Comparison of ENCODE assay signal across 11 cellular contexts in the genomic region with DNA sequence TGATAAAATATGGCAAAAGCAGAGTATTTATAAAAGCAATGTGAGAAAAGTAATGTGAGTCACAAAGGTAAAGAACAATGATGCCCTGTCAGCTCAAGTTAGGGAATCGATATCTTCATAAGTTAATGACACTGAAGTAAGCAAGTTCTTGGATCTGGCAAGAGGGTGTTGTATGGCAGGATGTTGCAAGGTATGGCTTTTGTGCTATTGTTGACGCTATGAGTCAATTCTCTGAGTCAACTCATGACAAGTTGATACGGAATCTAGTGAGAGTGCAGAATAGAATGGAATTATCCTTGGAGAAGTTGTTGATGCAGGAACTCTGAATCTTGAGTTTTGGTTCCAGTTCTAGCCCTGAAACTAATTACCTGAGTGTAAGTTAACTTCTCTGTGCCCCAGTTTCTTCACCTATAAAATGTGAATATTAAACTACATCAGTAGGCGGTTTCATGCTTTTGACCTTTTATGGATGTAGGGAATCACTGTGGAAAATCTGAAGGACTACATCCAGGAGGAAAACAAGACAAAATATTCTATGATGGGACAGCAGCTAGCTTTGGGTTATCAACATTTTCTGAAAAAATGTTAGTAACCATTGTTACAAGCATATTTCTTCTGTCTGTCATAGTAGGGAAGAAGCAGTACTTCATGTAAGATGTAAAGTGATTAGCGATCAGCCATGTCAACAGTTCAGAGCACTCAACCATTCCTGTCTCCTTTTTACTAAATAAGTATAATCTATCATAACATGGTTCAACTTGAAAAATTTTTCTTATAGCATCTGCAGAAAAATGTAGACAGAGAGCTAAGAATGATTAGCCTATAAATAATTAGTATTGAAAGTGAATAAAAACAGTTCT.
DNase-seq lines count a peak whose midpoint lies in the region; ATAC-seq, FAIRE-seq and TF ChIP-seq lines count a peak whose summit lies in the region.
"Had no signal": no experiment of that assay in that cellular context is flagged by ENCODE, and none has a peak within 500 bp of the region (broad histone marks: within the 10 kb centered on the region; RNA-seq: fewer than 3 reads in every experiment).

No MANE protein-coding gene starts in this region.

- H4K20me1 ChIP-seq in IMR-90 (ENCODE audit: insufficient read depth, low read length) = no peaks in the 10 kb centered on the region
- no peaks in the 10 kb centered on the region for H4K20me1 ChIP-seq in K562 (replicated peaks; ENCODE audit: control insufficient read depth, insufficient read depth, low read length)

- H2BK5ac ChIP-seq in IMR-90 (ENCODE audit: low read depth, low read length, poor library complexity, severe bottlenecking) = peak overlapping the region; percentile 76

- no peaks in the 10 kb centered on the region for H3K79me2 ChIP-seq in K562 (ENCODE audit: control insufficient read depth, insufficient read depth, low read length)

- TF ChIP-seq RAD21 in IMR-90 (IDR thresholded peaks at IDR 0.05; ENCODE audit: low read length) (peak; percentile 26; the same call in 1 of the 2 replicates), K562 (CRISPR knock-in tag; conservative IDR thresholded peaks at IDR 0.05 in 1 of 2, IDR thresholded peaks at IDR 0.05 in 1 of 2) (no peak)

- intact Hi-C loops in IMR-90 (cut with micrococcal nuclease) = no loop called here
- intact Hi-C loops in K562 (cut with micrococcal nuclease) = no loop called here

- H4K8ac ChIP-seq in IMR-90 (ENCODE audit: low read depth in 2 of 2, low read length in 2 of 2) = peak overlapping the region in 1 of 2 experiments; percentile 56; a peak in 1 of 4 replicates

- peak overlapping the region; percentile 62; the same call in 1 of the 2 replicates for H3K18ac ChIP-seq in IMR-90 (ENCODE audit: low read depth, low read length)

- ATAC-seq in IMR-90 (ENCODE audit: low read depth) = peak; percentile 87
- no peak for ATAC-seq in K562
- no peak for ATAC-seq in activated naive CD4-positive, alpha-beta T cell treated with anti-CD3 and anti-CD28 coated beads, Interleukin-2, amount 50 U/mL, for 72 hours
- ATAC-seq: WTC11 had no signal

- no peak overlapping the region for H3K56ac ChIP-seq in IMR-90 (ENCODE audit: extremely low read depth, insufficient read depth, low read length)

- BruUV-seq in IMR-90 (replicated peaks; lab: Mats Ljungman, UMichigan) (no TSS peak), K562 (replicated peaks; lab: Mats Ljungman, UMichigan) (no TSS peak)

- no peak overlapping the region for H4K91ac ChIP-seq in IMR-90 (ENCODE audit: insufficient read depth, low read depth, low read length)

- DNase-seq in AG20443 (ENCODE audit: low spot score) (peak; percentile 77), IMR-90 (peak; percentile 98), K562 (ENCODE audit: extremely low read depth in 1 of 4, low spot score in 3 of 4) (peak in 1 of 4 experiments; percentile 3), kidney tubule cell (ENCODE audit: low spot score) (peak; percentile 95), NCI-H1930 (lab: John Stamatoyannopoulos, UW) (no peak), ureter (ENCODE audit: low spot score) (no peak)
- DNase-seq in activated naive CD4-positive, alpha-beta T cell treated with anti-CD3 and anti-CD28 coated beads, Interleukin-2, amount 50 U/mL, for 72 hours (ENCODE audit: low spot score in 2 of 2) = no peak
- no peak for DNase-seq in activated CD4-positive, alpha-beta T cell treated with anti-CD3 and anti-CD28 coated beads for 48 hours
- DNase-seq: midbrain; stimulated activated CD4-positive, alpha-beta T cell treated with anti-CD3 and anti-CD28 coated beads, Interleukin-15, amount 100 ng/mL, for 24 hours had no signal

- H3K9me3 ChIP-seq in IMR-90 (ENCODE audit: control insufficient read depth, insufficient read depth, low read length) (no peaks in the 10 kb centered on the region), K562 (replicated peaks; ENCODE audit: control insufficient read depth, insufficient read depth, low read depth, low read length) (no peaks in the 10 kb centered on the region)

- H2AK5ac ChIP-seq in IMR-90 (ENCODE audit: low read depth, low read length) = peak overlapping the region; percentile 33; the same call in 1 of the 2 replicates

- H2BK15ac ChIP-seq in IMR-90 (ENCODE audit: low read depth, low read length) = no peak overlapping the region

- H3K27ac ChIP-seq in IMR-90 (ENCODE audit: insufficient read depth, low read length) = no peak overlapping the region
- H3K27ac ChIP-seq in K562 (ENCODE audit: extremely low read depth, low read depth, low read length) = no peak overlapping the region

- no peaks in the 10 kb centered on the region; the same call in 1 of the 2 replicates for H3K4me1 ChIP-seq in IMR-90 (ENCODE audit: control insufficient read depth, insufficient read depth, low read length)
- H3K4me1 ChIP-seq in K562 (replicated peaks in 1 of 2; ENCODE audit: control insufficient read depth in 2 of 2, insufficient read depth in 2 of 2, low read length in 2 of 2) = no peaks in the 10 kb centered on the region

- no peaks in the 10 kb centered on the region for H3K79me1 ChIP-seq in IMR-90 (ENCODE audit: low read depth in 1 of 2, low read length in 2 of 2)

- peak overlapping the region; percentile 15; the same call in 1 of the 2 replicates for H4K5ac ChIP-seq in IMR-90 (ENCODE audit: low read depth, low read length)

- TF ChIP-seq EP300 in K562 (IDR thresholded peaks at IDR 0.05; ENCODE audit: low read length) = no peak

- H3K4me3 ChIP-seq in IMR-90 (ENCODE audit: insufficient read depth, low read depth, low read length) (no peak overlapping the region), K562 (no peak overlapping the region)

- H3K4me2 ChIP-seq in IMR-90 (ENCODE audit: low read depth, low read length) (peak overlapping the region; percentile 60; the same call in 1 of the 2 replicates), K562 (ENCODE audit: insufficient read depth, low read length) (no peak overlapping the region)

- CTCF ChIA-PET in IMR-90 (lab: Yijun Ruan, JAX) (no interaction called here), K562 (lab: Yijun Ruan, JAX; ENCODE audit: low intra/inter-chr PET ratio) (no interaction called here)

- dilution Hi-C loops in IMR-90 (cut with HindIII; ENCODE audit: low sequenced_read_pairs, unreplicated experiment) = no loop called here

- H3K14ac ChIP-seq in IMR-90 (replicated peaks; ENCODE audit: low read depth, low read length) = peak overlapping the region; percentile 65; the same call in 1 of the 2 replicates

- no peak for TF ChIP-seq POLR2A in IMR-90 (IDR thresholded peaks at IDR 0.05; ENCODE audit: low read depth, low read length)
- TF ChIP-seq POLR2A in K562 (conservative IDR thresholded peaks at IDR 0.05) = no peak

- in situ Hi-C loops in IMR-90 (cut with MboI; ENCODE audit: low sequenced_read_pairs) = loop anchor here (10.0 kb wide), 1 partner anchor 179 kb away; no protein-coding TSS in a partner anchor
- in situ Hi-C loops in K562 (cut with MboI) = no loop called here

- H3K23ac ChIP-seq in IMR-90 (ENCODE audit: low read depth, low read length) = no peak overlapping the region

- peak overlapping the region; percentile 56; the same call in 1 of the 2 replicates for H3K4ac ChIP-seq in IMR-90 (ENCODE audit: low read depth, low read length)

- no peak overlapping the region for H2AK9ac ChIP-seq in IMR-90 (replicated peaks; ENCODE audit: low read depth, low read length, poor library complexity)

- H2AFZ ChIP-seq in IMR-90 (replicated peaks; ENCODE audit: low read length, poor library complexity) (no peak overlapping the region), K562 (ENCODE audit: low read depth, low read length) (no peak overlapping the region)

- H3K36me3 Mint-ChIP-seq in activated naive CD4-positive, alpha-beta T cell treated with anti-CD3 and anti-CD28 coated beads, Interleukin-2, amount 50 U/mL, for 72 hours = no peaks in the 10 kb centered on the region
- H3K36me3 Mint-ChIP-seq: WTC11 had no signal

- TF ChIP-seq CTCF in IMR-90 (conservative IDR thresholded peaks at IDR 0.05; ENCODE audit: low read depth, low read length) (no peak), K562 (IDR thresholded peaks at IDR 0.05 in 2 of 3, conservative IDR thresholded peaks at IDR 0.05 in 1 of 3; ENCODE audit: insufficient read depth in 2 of 3, low read depth in 1 of 3, low read length in 3 of 3) (no peak)

- H3K36me3 ChIP-seq in IMR-90 (ENCODE audit: control insufficient read depth, insufficient read depth, low read length) = no peaks in the 10 kb centered on the region
- no peaks in the 10 kb centered on the region for H3K36me3 ChIP-seq in K562 (ENCODE audit: control insufficient read depth, insufficient read depth, low read length)

- H3K9me1 ChIP-seq in IMR-90 (ENCODE audit: insufficient read depth, low read length) (no peaks in the 10 kb centered on the region), K562 (ENCODE audit: control insufficient read depth, insufficient read depth, low read length) (no peaks in the 10 kb centered on the region)

- 7% methylated on average over 3 of the region's 5 CpGs; no CpG with 5 or more reads in 1 of the 2 experiments for WGBS in IMR-90 (ENCODE audit: extremely low coverage in 2 of 2, insufficient read length in 1 of 2), 2 experiments
- 23% methylated on average over 5 of the region's 5 CpGs for WGBS in K562 (ENCODE audit: insufficient coverage, low coverage, missing lambda C conversion rate)

- peak overlapping the region; percentile 86; the same call in 1 of the 2 replicates for H2BK20ac ChIP-seq in IMR-90 (ENCODE audit: low read depth, low read length)

- FAIRE-seq in K562 (lab: Jason Lieb, UNC) = peak; percentile 29

- POLR2A ChIA-PET in IMR-90 (lab: Charles Lee; ENCODE audit: unreplicated experiment) (no interaction called here), K562 (lab: Yijun Ruan, JAX) (no interaction called here)

- H3K9ac ChIP-seq in IMR-90 (ENCODE audit: low read depth, low read length) = no peak overlapping the region
- H3K9ac ChIP-seq in K562 (ENCODE audit: insufficient read depth in 1 of 2, low read depth in 2 of 2, low read length in 2 of 2) = no peak overlapping the region

- peak overlapping the region; percentile 88 for H2BK120ac ChIP-seq in IMR-90 (ENCODE audit: low read depth, low read length)

- H3K27ac Mint-ChIP-seq in activated naive CD4-positive, alpha-beta T cell treated with anti-CD3 and anti-CD28 coated beads, Interleukin-2, amount 50 U/mL, for 72 hours = no peak overlapping the region
- H3K27ac Mint-ChIP-seq: WTC11 had no signal

- H3K9me3 Mint-ChIP-seq in activated naive CD4-positive, alpha-beta T cell treated with anti-CD3 and anti-CD28 coated beads, Interleukin-2, amount 50 U/mL, for 72 hours = no peaks in the 10 kb centered on the region
- H3K9me3 Mint-ChIP-seq: WTC11 had no signal

- no peaks in the 10 kb centered on the region for H3K27me3 ChIP-seq in IMR-90 (ENCODE audit: control insufficient read depth, insufficient read depth, low read length)
- no peaks in the 10 kb centered on the region for H3K27me3 ChIP-seq in K562 (ENCODE audit: control insufficient read depth in 2 of 2, insufficient read depth in 2 of 2, low read length in 2 of 2)

TF ChIP-seq in IMR-90, 13 proteins besides CTCF, POLR2A, EP300 and RAD21 (continues in another document):
- TF ChIP-seq RFX5 (IDR thresholded peaks at IDR 0.05; ENCODE audit: low read depth, low read length) (no peak), BHLHE40 (IDR thresholded peaks at IDR 0.05; ENCODE audit: low read depth, low read length) (peak; percentile 55)

TF ChIP-seq in K562, 482 proteins besides CTCF, POLR2A, EP300 and RAD21 (continues in another document):
- TF ChIP-seq TRIM24 (IDR thresholded peaks at IDR 0.05) = peak in 1 of 2 experiments; percentile 51; a peak in 1 of 4 replicates

Comparison
In these comparisons a context has a peak if more than half of its experiments do, and no peak if none do; other contexts are left out.
1. DNase-seq: peak in AG20443 (single experiment), IMR-90 (single experiment) and kidney tubule cell (single experiment); none in activated naive CD4-positive, alpha-beta T cell treated with anti-CD3 and anti-CD28 coated beads, Interleukin-2, amount 50 U/mL, for 72 hours (0 of 2), activated CD4-positive, alpha-beta T cell treated with anti-CD3 and anti-CD28 coated beads for 48 hours (single experiment), NCI-H1930 (0 of 2) and ureter (single experiment).